ENCODE assay signal across 1 cellular context in genomic region chr2:36481709-36482108, GRCh38.
TF ChIP-seq lines count a peak whose summit lies in the region.

No MANE protein-coding gene starts in this region.

TF ChIP-seq in IMR-90, 13 proteins besides CTCF, POLR2A, EP300 and RAD21 (continued from another document):
- no peak for TF ChIP-seq USF2 (IDR thresholded peaks at IDR 0.05; ENCODE audit: low read depth, low read length)
TF ChIP-seq in IMR-90: peak in this region for 0.
